29 cellular contexts compared by ENCODE assay signal in genomic region chr7:12941512-12941911, GRCh38.
DNase-seq lines count a peak whose midpoint lies in the region; ATAC-seq, FAIRE-seq and TF ChIP-seq lines count a peak whose summit lies in the region.
"Had no signal": no experiment of that assay in that cellular context is flagged by ENCODE, and none has a peak within 500 bp of the region (broad histone marks: within the 10 kb centered on the region; RNA-seq: fewer than 3 reads in every experiment).

No MANE protein-coding gene starts in this region.

- peaks cover 4% of the 10 kb centered on the region; the same call in 1 of the 2 replicates for H3K27me3 Mint-ChIP-seq in WTC11 (ENCODE audit: low read depth)
- no peaks in the 10 kb centered on the region for H3K27me3 Mint-ChIP-seq in neural progenitor cell (ENCODE audit: insufficient read depth, low read depth)
- H3K27me3 Mint-ChIP-seq: activated CD4-positive, alpha-beta T cell treated with anti-CD3 and anti-CD28 coated beads for 36 hours; dendritic cell treated with granulocyte-macrophage colony-stimulating factor and Interleukin-4, amounts not matched to agents 40 ng/mL and 50 ng/mL, for 4 days had no signal

- ATAC-seq in WTC11, result no peak
- ATAC-seq in HG03457 (IDR thresholded peaks at IDR 0.05; ENCODE audit: unreplicated experiment), result no peak
- ATAC-seq: activated CD4-positive, alpha-beta T cell treated with anti-CD3 and anti-CD28 coated beads for 36 hours; activated T-cell treated with anti-CD3 and anti-CD28 coated beads, Interleukin-2, amount 50 U/mL, for 4 hours; HCT116; naive thymus-derived CD8-positive, alpha-beta T cell; sciatic nerve; stimulated activated naive CD8-positive, alpha-beta T cell treated with anti-CD3 and anti-CD28 coated beads, Interleukin-15, amount 100 ng/mL, for 72 hours had no signal

- no peaks in the 10 kb centered on the region for H3K27me3 ChIP-seq in esophagus squamous epithelium
- no peaks in the 10 kb centered on the region for H3K27me3 ChIP-seq in neural progenitor cell
- H3K27me3 ChIP-seq: ovary, SJSA1, tibial nerve had no signal

- H3K4me1 Mint-ChIP-seq in WTC11 (peaks cover 9% of the 10 kb centered on the region), neural progenitor cell (no peaks in the 10 kb centered on the region)
- H3K4me1 Mint-ChIP-seq: activated CD4-positive, alpha-beta T cell treated with anti-CD3 and anti-CD28 coated beads for 36 hours; CD4-positive, alpha-beta memory T cell; stimulated activated naive CD8-positive, alpha-beta T cell treated with anti-CD3 and anti-CD28 coated beads, Interleukin-15, amount 100 ng/mL, for 72 hours had no signal

- H3K36me3 ChIP-seq in esophagus squamous epithelium (no peaks in the 10 kb centered on the region), neural progenitor cell (no peaks in the 10 kb centered on the region)
- H3K36me3 ChIP-seq: ovary, SJSA1, tibial nerve had no signal

- peaks cover 0 to 35% (median 0%) of the 10 kb centered on the region in 3 donors for H3K4me1 ChIP-seq in esophagus squamous epithelium
- H3K4me1 ChIP-seq in neural progenitor cell, result no peaks in the 10 kb centered on the region
- H3K4me1 ChIP-seq: SJSA1 had no signal

- H3K36me3 Mint-ChIP-seq in WTC11, result peaks cover 24% of the 10 kb centered on the region
- H3K36me3 Mint-ChIP-seq in neural progenitor cell, result peaks cover 15% of the 10 kb centered on the region
- H3K36me3 Mint-ChIP-seq: CD4-positive, alpha-beta memory T cell; naive thymus-derived CD8-positive, alpha-beta T cell had no signal

- CTCF ChIA-PET in WTC11 (lab: Charles Lee), result no interaction called here

- no peak overlapping the region for H3K9ac ChIP-seq in neural progenitor cell

- peak overlapping the region; percentile 18 for H2AFZ ChIP-seq in neural progenitor cell (replicated peaks)

- H3K4me2 ChIP-seq in neural progenitor cell, result no peak overlapping the region

- H3K9me3 ChIP-seq in esophagus squamous epithelium (peaks cover 0 to 2% (median 0%) of the 10 kb centered on the region in 3 donors), neural progenitor cell (ENCODE audit: low read depth) (no peaks in the 10 kb centered on the region)
- H3K9me3 ChIP-seq: ovary, SJSA1 had no signal

- 39 to 56% methylated on average over 8 of the region's 8 CpGs for WGBS in esophagus squamous epithelium, 2 donors

- H3K4me3 Mint-ChIP-seq in WTC11 (no peak overlapping the region), neural progenitor cell (no peak overlapping the region)
- H3K4me3 Mint-ChIP-seq: activated CD4-positive, alpha-beta T cell treated with anti-CD3 and anti-CD28 coated beads for 36 hours; activated T-cell treated with anti-CD3 and anti-CD28 coated beads, Interleukin-2, amount 50 U/mL, for 4 hours; CD4-positive, alpha-beta memory T cell; dendritic cell treated with granulocyte-macrophage colony-stimulating factor and Interleukin-4, amounts not matched to agents 40 ng/mL and 50 ng/mL, for 4 days; naive thymus-derived CD8-positive, alpha-beta T cell; stimulated activated naive CD8-positive, alpha-beta T cell treated with anti-CD3 and anti-CD28 coated beads, Interleukin-15, amount 100 ng/mL, for 72 hours had no signal

- H3K4me3 ChIP-seq in esophagus squamous epithelium (peak overlapping the region in 1 of 4 donors; percentile 19), neural progenitor cell (no peak overlapping the region)
- H3K4me3 ChIP-seq: ovary, SJSA1, tibial nerve had no signal

- H4K20me1 ChIP-seq in neural progenitor cell (ENCODE audit: low read depth), result no peaks in the 10 kb centered on the region

- TF ChIP-seq POLR2A in esophagus squamous epithelium (IDR thresholded peaks at IDR 0.05) (no peak), H54 (IDR thresholded peaks at IDR 0.05; ENCODE audit: low read depth, low read length) (no peak)

- H3K79me2 ChIP-seq in neural progenitor cell (ENCODE audit: low read depth), result no peaks in the 10 kb centered on the region

- peaks cover 30% of the 10 kb centered on the region for H3K9me3 Mint-ChIP-seq in WTC11
- peaks cover 36% of the 10 kb centered on the region for H3K9me3 Mint-ChIP-seq in neural progenitor cell
- H3K9me3 Mint-ChIP-seq: activated T-cell treated with anti-CD3 and anti-CD28 coated beads, Interleukin-2, amount 50 U/mL, for 4 hours had no signal

- no peaks in the 10 kb centered on the region for H3F3A ChIP-seq in neural progenitor cell (ENCODE audit: low read depth)

- DNase-seq in DMS53 treated with DMSO at 0.1 percent for 48 hours (lab: John Stamatoyannopoulos, UW; ENCODE audit: unreplicated experiment), result peak; percentile 65
- no peak for DNase-seq in WTC11 (ENCODE audit: low spot score)
- DNase-seq in esophagus squamous epithelium (lab: John Stamatoyannopoulos, UW), result no peak
- DNase-seq in neural progenitor cell (ENCODE audit: low spot score), result no peak
- no peak for DNase-seq in GF-D8 (lab: John Stamatoyannopoulos, UW)
- DNase-seq in H54 (ENCODE audit: insufficient read length, low spot score), result no peak
- no peak for DNase-seq in effector CD4-positive, alpha-beta T cell
- DNase-seq: activated CD4-positive, alpha-beta T cell treated with anti-CD3 and anti-CD28 coated beads for 36 hours; activated naive CD4-positive, alpha-beta T cell treated with Interleukin-2 at 50 U/mL for 16 hours; activated T-cell treated with anti-CD3 and anti-CD28 coated beads, Interleukin-2, amount 50 U/mL, for 4 hours; AML-193; amniotic stem cell; CD4-positive, alpha-beta memory T cell; KBM-7; midbrain; MV-4-11; naive thymus-derived CD8-positive, alpha-beta T cell; NCI-H146; ovary; stimulated activated naive CD8-positive, alpha-beta T cell treated with anti-CD3 and anti-CD28 coated beads, Interleukin-15, amount 100 ng/mL, for 72 hours had no signal

- POLR2A ChIA-PET in WTC11 (lab: Charles Lee), result no interaction called here

- no peak overlapping the region for H3K27ac Mint-ChIP-seq in WTC11
- H3K27ac Mint-ChIP-seq in neural progenitor cell, result no peak overlapping the region
- H3K27ac Mint-ChIP-seq: activated CD4-positive, alpha-beta T cell treated with anti-CD3 and anti-CD28 coated beads for 36 hours; CD4-positive, alpha-beta memory T cell; dendritic cell treated with granulocyte-macrophage colony-stimulating factor and Interleukin-4, amounts not matched to agents 40 ng/mL and 50 ng/mL, for 4 days; naive thymus-derived CD8-positive, alpha-beta T cell; stimulated activated naive CD8-positive, alpha-beta T cell treated with anti-CD3 and anti-CD28 coated beads, Interleukin-15, amount 100 ng/mL, for 72 hours had no signal

- intact Hi-C loops in esophagus squamous epithelium (cut with DNase I), result no loop called here

- H3K27ac ChIP-seq in esophagus squamous epithelium (peak overlapping the region; percentile 21 to 77 (median 52)), neural progenitor cell (no peak overlapping the region)
- H3K27ac ChIP-seq: ovary, SJSA1, tibial nerve had no signal

- TF ChIP-seq CTCF in WTC11 (IDR thresholded peaks at IDR 0.05), result no peak
- no peak for TF ChIP-seq CTCF in esophagus squamous epithelium (IDR thresholded peaks at IDR 0.05)
- no peak for TF ChIP-seq CTCF in neural progenitor cell (IDR thresholded peaks at IDR 0.05)

- FAIRE-seq in H54 (lab: Jason Lieb, UNC), result no peak
- FAIRE-seq: A204.1, endothelial cell of umbilical vein, RCC 7860 had no signal

TF ChIP-seq in WTC11, 78 proteins besides CTCF, POLR2A, EP300 and RAD21:
- no peak for TF ChIP-seq OVOL2 (CRISPR knock-in tag; IDR thresholded peaks at IDR 0.05; ENCODE audit: borderline replicate concordance)
- TF ChIP-seq GABPB1 (CRISPR knock-in tag; IDR thresholded peaks at IDR 0.05), result 0 out of 2 replicates have a peak, but pooled peaks have one; percentile 30
TF ChIP-seq in WTC11: peak in this region for 1.
